ENCODE assay signal across 8 cellular contexts in the genomic region with DNA sequence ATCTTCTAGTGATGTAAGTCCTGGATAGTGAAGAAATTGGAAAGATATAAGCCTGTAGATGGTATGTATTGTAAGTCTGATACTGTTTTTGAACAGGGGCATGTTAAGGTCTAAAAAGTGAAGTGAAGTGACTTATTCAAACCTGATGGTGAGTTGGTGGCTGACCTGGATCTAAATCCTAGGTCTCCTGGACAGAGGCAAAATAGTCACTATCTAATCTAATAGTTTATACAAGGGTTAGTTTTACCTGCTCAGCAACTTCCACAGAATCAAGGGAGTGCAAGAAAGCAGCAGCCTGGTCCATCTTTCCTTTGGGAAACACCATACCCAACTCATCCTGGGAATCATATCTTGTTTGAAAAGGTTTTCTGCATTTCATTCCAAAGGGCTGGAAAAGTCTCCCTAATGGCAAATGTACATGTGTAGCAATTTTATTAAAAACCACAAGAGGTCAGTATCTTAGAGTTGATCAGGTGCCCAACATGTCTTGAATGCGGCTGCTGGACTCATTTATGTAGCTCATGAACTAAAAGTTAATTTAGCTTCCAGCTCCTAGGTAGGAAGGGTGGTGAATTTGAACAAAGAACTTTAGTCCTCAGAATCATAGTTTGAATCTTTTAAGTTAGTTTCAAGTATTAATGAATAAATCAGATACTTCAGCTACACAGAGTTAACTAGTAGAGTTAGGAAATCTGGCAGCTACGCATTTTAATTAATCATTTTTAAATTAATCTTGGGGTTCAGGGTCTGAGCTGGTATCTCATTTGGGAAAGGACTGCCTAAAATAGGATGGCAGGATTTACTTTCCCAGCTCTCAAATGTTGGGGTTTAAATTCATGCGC. TPM values are rescaled to one million over a fixed set of nuclear protein-coding genes. Genes with fewer than 3 reads are reported as not detected.
DNase-seq lines count a peak whose midpoint lies in the region; ATAC-seq, FAIRE-seq and TF ChIP-seq lines count a peak whose summit lies in the region.

No MANE protein-coding gene starts in this region.

- no peak overlapping the region for H3K9ac ChIP-seq in K562 (ENCODE audit: insufficient read depth in 1 of 2, low read depth in 2 of 2, low read length in 2 of 2)

- FAIRE-seq in K562 (lab: Jason Lieb, UNC): peak; percentile 83

- no TSS peak for BruUV-seq in K562 (replicated peaks; lab: Mats Ljungman, UMichigan)

- CTCF ChIA-PET in K562 (lab: Yijun Ruan, JAX; ENCODE audit: low intra/inter-chr PET ratio): interaction anchor here (0.6 to 1.6 kb wide), 3 partner anchors 125 to 515 kb away, joined by 3 to 8 read pairs (median 8); no protein-coding TSS in a partner anchor

- H3K27me3 ChIP-seq in K562 (ENCODE audit: control insufficient read depth in 2 of 2, insufficient read depth in 2 of 2, low read length in 2 of 2) (no peaks in the 10 kb centered on the region), aorta (ENCODE audit: control insufficient read depth in 1 of 2, insufficient read depth in 2 of 2, low read length in 1 of 2) (no peaks in the 10 kb centered on the region)

- no peaks in the 10 kb centered on the region for H3K9me1 ChIP-seq in K562 (ENCODE audit: control insufficient read depth, insufficient read depth, low read length)

- H3K9me3 ChIP-seq in K562 (replicated peaks; ENCODE audit: control insufficient read depth, insufficient read depth, low read depth, low read length) (no peaks in the 10 kb centered on the region), aorta (ENCODE audit: control insufficient read depth, low read length) (no peaks in the 10 kb centered on the region)

- in situ Hi-C loops in K562 (cut with MboI): no loop called here

- DNase-seq in DMS79 treated with DMSO at 0.1 percent for 48 hours (lab: John Stamatoyannopoulos, UW) (peak; percentile 29), DMS79 (lab: John Stamatoyannopoulos, UW) (no peak), NCI-H1694 (lab: John Stamatoyannopoulos, UW) (peak; percentile 22), K562 (ENCODE audit: extremely low read depth in 1 of 4, low spot score in 3 of 4) (peak in 2 of 4 experiments; percentile 17 to 37), kidney glomerular epithelial cell (lab: John Stamatoyannopoulos, UW) (peak; percentile 58), aorta (no peak), GF-D8 (lab: John Stamatoyannopoulos, UW) (no peak)
- no peak for DNase-seq in activated CD8-positive, alpha-beta memory T cell treated with anti-CD3 and anti-CD28 coated beads, Interleukin-2, amount 50 U/mL, for 4 hours

- ATAC-seq in K562: peak; percentile 81
- peak; percentile 48 for ATAC-seq in aorta (ENCODE audit: low FRiP score)

- no peaks in the 10 kb centered on the region for H3K79me2 ChIP-seq in K562 (ENCODE audit: control insufficient read depth, insufficient read depth, low read length)

- POLR2A ChIA-PET in K562 (lab: Yijun Ruan, JAX): interaction anchor here (0.5 to 1.2 kb wide), 6 partner anchors 10 to 1262 kb away, joined by 3 to 10 read pairs (median 4); partner anchors contain the start of genes BRIX1 and NADK2

- TF ChIP-seq CTCF in K562 (IDR thresholded peaks at IDR 0.05 in 2 of 3, conservative IDR thresholded peaks at IDR 0.05 in 1 of 3; ENCODE audit: insufficient read depth in 2 of 3, low read depth in 1 of 3, low read length in 3 of 3): peak; percentile 36 to 65 (median 52); a peak in 5 of 6 replicates

- H3K4me1 ChIP-seq in K562 (replicated peaks in 1 of 2; ENCODE audit: control insufficient read depth in 2 of 2, insufficient read depth in 2 of 2, low read length in 2 of 2) (no peaks in the 10 kb centered on the region), aorta (ENCODE audit: control insufficient read depth in 1 of 2, insufficient read depth in 2 of 2, low read length in 2 of 2) (no peaks in the 10 kb centered on the region)

- H4K20me1 ChIP-seq in K562 (replicated peaks; ENCODE audit: control insufficient read depth, insufficient read depth, low read length): no peaks in the 10 kb centered on the region

- peak; percentile 43 to 70 for TF ChIP-seq RAD21 in K562 (CRISPR knock-in tag; conservative IDR thresholded peaks at IDR 0.05 in 1 of 2, IDR thresholded peaks at IDR 0.05 in 1 of 2)

- no peak overlapping the region for H3K27ac ChIP-seq in K562 (ENCODE audit: extremely low read depth, low read depth, low read length)
- no peak overlapping the region for H3K27ac ChIP-seq in aorta (ENCODE audit: low read depth in 1 of 2, low read length in 2 of 2)

- TF ChIP-seq POLR2A in K562 (conservative IDR thresholded peaks at IDR 0.05): no peak

- no peak for TF ChIP-seq EP300 in K562 (IDR thresholded peaks at IDR 0.05; ENCODE audit: low read length)

- WGBS in K562 (ENCODE audit: insufficient coverage, low coverage, missing lambda C conversion rate): 95% methylated on average over 3 of the region's 3 CpGs
- 64% methylated on average over 3 of the region's 3 CpGs for WGBS in aorta, 2 donors

- H3K4me3 ChIP-seq in K562 (no peak overlapping the region), aorta (ENCODE audit: low read length in 2 of 2) (no peak overlapping the region)

- H3K36me3 ChIP-seq in K562 (ENCODE audit: control insufficient read depth, insufficient read depth, low read length) (peaks cover 97% of the 10 kb centered on the region), aorta (ENCODE audit: control insufficient read depth in 1 of 2, insufficient read depth in 2 of 2, low read length in 1 of 2) (peaks cover 4 to 12% of the 10 kb centered on the region in 2 donors)

- intact Hi-C loops in K562 (cut with micrococcal nuclease) (loop anchor here (1.0 to 10.0 kb wide), 6 partner anchors 65 to 514 kb away; no protein-coding TSS in a partner anchor), aorta (cut with DNase I) (loop anchor here (2.0 to 10.0 kb wide), 3 partner anchors 127 to 217 kb away; no protein-coding TSS in a partner anchor)

- no peak overlapping the region for H3K4me2 ChIP-seq in K562 (ENCODE audit: insufficient read depth, low read length)

- H2AFZ ChIP-seq in K562 (ENCODE audit: low read depth, low read length): no peak overlapping the region

TF ChIP-seq in K562, 482 proteins besides CTCF, POLR2A, EP300 and RAD21:
- TF ChIP-seq EHMT2 (IDR thresholded peaks at IDR 0.05) (no peak), DACH1 (IDR thresholded peaks at IDR 0.05; ENCODE audit: partially characterized antibody) (peak; percentile 34), PTBP1 (IDR thresholded peaks at IDR 0.05; ENCODE audit: low read depth, low read length) (no peak), SMC3 (conservative IDR thresholded peaks at IDR 0.05; ENCODE audit: insufficient read depth, low read depth, low read length) (0 out of 2 replicates have a peak, but pooled peaks have one; percentile 25), ZNF316 (IDR thresholded peaks at IDR 0.05) (0 out of 2 replicates have a peak, but pooled peaks have one; percentile 2), GATAD2B (IDR thresholded peaks at IDR 0.05; ENCODE audit: borderline replicate concordance) (peak; percentile 30; the same call in 1 of the 2 replicates)

RNA-seq across cellular contexts. Expression of gene SKP2, which starts 26.0 kb away (rescaled TPM):
- total RNA-seq in K562 (2011; cell fraction: chromatin; rRNA removed; ENCODE audit: low replicate concordance): 28.4 and 31.8 TPM in 2 replicates
- total RNA-seq in K562 (2011; cell fraction: nucleolus; rRNA removed): 24.7 and 27.8 TPM in 2 replicates
- total RNA-seq in K562 (2011; cell fraction: nucleoplasm; rRNA removed): 25.7 and 27.4 TPM in 2 replicates
- 48.4 and 65.3 TPM in 2 replicates for total RNA-seq in K562 (2014; rRNA removed)
- 77.3 and 80.8 TPM in 2 replicates for total RNA-seq in K562 (2014; rRNA removed; fragmentation: Illumina TruSeq; extraction: Trizol)
- 91.4 and 97.5 TPM in 2 replicates for total RNA-seq in K562 (2015; rRNA removed; fragmentation: Illumina TruSeq; extraction: Trizol)
- total RNA-seq in K562 (2021): 88.6 and 103 TPM in 2 replicates
- 81.4 and 84.4 TPM in 2 replicates for polyA plus RNA-seq in K562 (2011; rRNA removed)
- polyA plus RNA-seq in K562 (2011; cell fraction: cytosol; rRNA removed): 56.2 and 87.8 TPM in 2 replicates
- 56.6 and 58.2 TPM in 2 replicates for polyA plus RNA-seq in K562 (2011; cell fraction: nucleus; rRNA removed)
- 36.2 and 50.9 TPM in 2 replicates for polyA plus RNA-seq in K562 (2012)
- polyA plus RNA-seq in K562 (2014; fragmentation: Illumina TruSeq; extraction: Trizol): 62.3 and 85.4 TPM in 2 replicates
- polyA plus RNA-seq in K562 (2014; fragmentation: Nextera tagmentation; extraction: Ambion mirVana): 10 to 100 TPM; 30.0 to 48.3 TPM
- 54.1 and 60.6 TPM in 2 replicates for polyA plus RNA-seq in K562 (2014; rRNA removed)
- 97.0 and 97.2 TPM in 2 replicates for polyA minus RNA-seq in K562 (2011; rRNA and poly(A)+ RNA removed)
- polyA minus RNA-seq in K562 (2011; cell fraction: cytosol; rRNA and poly(A)+ RNA removed): 64.3 and 65.9 TPM in 2 replicates
- 31.9 and 65.2 TPM in 2 replicates for polyA minus RNA-seq in K562 (2011; cell fraction: nucleus; rRNA and poly(A)+ RNA removed)
- 10 to 100 TPM in 1 of 2 donors, 1 to 10 TPM in 1; 8.8 to 16.1 TPM for total RNA-seq in aorta
- 1 to 10 TPM; 3.9 to 5.0 TPM for polyA plus RNA-seq in aorta

RNA-seq across cellular contexts. Expression of gene LMBRD2, which starts 26.2 kb away (rescaled TPM):
- 10.5 and 36.3 TPM in 2 replicates for total RNA-seq in K562 (2011; cell fraction: chromatin; rRNA removed; ENCODE audit: low replicate concordance)
- 7.8 and 10.5 TPM in 2 replicates for total RNA-seq in K562 (2011; cell fraction: nucleolus; rRNA removed)
- 14.8 and 27.5 TPM in 2 replicates for total RNA-seq in K562 (2011; cell fraction: nucleoplasm; rRNA removed)
- total RNA-seq in K562 (2014; rRNA removed): 10.9 and 24.2 TPM in 2 replicates
- total RNA-seq in K562 (2014; rRNA removed; fragmentation: Illumina TruSeq; extraction: Trizol): 13.4 and 18.0 TPM in 2 replicates
- 10.5 and 11.8 TPM in 2 replicates for total RNA-seq in K562 (2015; rRNA removed; fragmentation: Illumina TruSeq; extraction: Trizol)
- total RNA-seq in K562 (2021): 9.7 and 10.1 TPM in 2 replicates
- polyA plus RNA-seq in K562 (2011; rRNA removed): 11.7 and 13.3 TPM in 2 replicates
- 1.9 and 4.1 TPM in 2 replicates for polyA plus RNA-seq in K562 (2011; cell fraction: cytosol; rRNA removed)
- polyA plus RNA-seq in K562 (2011; cell fraction: nucleus; rRNA removed): 12.0 and 17.9 TPM in 2 replicates
- 6.1 and 9.3 TPM in 2 replicates for polyA plus RNA-seq in K562 (2012)
- 6.6 and 10.3 TPM in 2 replicates for polyA plus RNA-seq in K562 (2014; fragmentation: Illumina TruSeq; extraction: Trizol)
- 1 to 10 TPM; 2.1 to 3.3 TPM for polyA plus RNA-seq in K562 (2014; fragmentation: Nextera tagmentation; extraction: Ambion mirVana)
- polyA plus RNA-seq in K562 (2014; rRNA removed): 7.5 and 10.6 TPM in 2 replicates
- polyA minus RNA-seq in K562 (2011; rRNA and poly(A)+ RNA removed): 26.5 and 26.7 TPM in 2 replicates
- polyA minus RNA-seq in K562 (2011; cell fraction: cytosol; rRNA and poly(A)+ RNA removed): 9.6 and 16.6 TPM in 2 replicates
- polyA minus RNA-seq in K562 (2011; cell fraction: nucleus; rRNA and poly(A)+ RNA removed): 14.5 and 26.4 TPM in 2 replicates
- 10 to 100 TPM in 1 of 2 donors, 1 to 10 TPM in 1; 9.8 to 16.3 TPM for total RNA-seq in aorta
- polyA plus RNA-seq in aorta: 1 to 10 TPM; 1.8 to 4.6 TPM

Comparison
In these comparisons a context has a peak if more than half of its experiments do, and no peak if none do; other contexts are left out.
1. DNase-seq: peak in DMS79 treated with DMSO at 0.1 percent for 48 hours (single experiment), NCI-H1694 (single experiment) and kidney glomerular epithelial cell (single experiment); none in DMS79 (single experiment), aorta (0 of 2), activated CD8-positive, alpha-beta memory T cell treated with anti-CD3 and anti-CD28 coated beads, Interleukin-2, amount 50 U/mL, for 4 hours (single experiment) and GF-D8 (single experiment).